In genomic region chr2:16900405-16901025, GRCh38 we compare ENCODE assay signal across 8 cellular contexts.
A peak's percentile ranks its signal among the peaks of the same experiment; 100 is the strongest.
DNase-seq lines count a peak whose midpoint lies in the region; ATAC-seq and TF ChIP-seq lines count a peak whose summit lies in the region.

No MANE protein-coding gene starts in this region.

- no peak overlapping the region for H3K4me2 ChIP-seq in OCI-LY1 (ENCODE audit: low read length)

- H3K36me3 Mint-ChIP-seq in glutamatergic neuron (ENCODE audit: unreplicated experiment) = peaks cover 7% of the 10 kb centered on the region
- no peaks in the 10 kb centered on the region for H3K36me3 Mint-ChIP-seq in effector memory CD8-positive, alpha-beta T cell (ENCODE audit: insufficient read depth)

- no peak overlapping the region for H2AFZ ChIP-seq in OCI-LY1 (ENCODE audit: low read length)

- peak; percentile 7 for TF ChIP-seq CTCF in AG09319 (IDR thresholded peaks at IDR 0.05; ENCODE audit: low read depth, low read length)
- TF ChIP-seq CTCF in OCI-LY1 (IDR thresholded peaks at IDR 0.05; ENCODE audit: low read length) = peak; percentile 97
- peak; percentile 57 for TF ChIP-seq CTCF in glutamatergic neuron (IDR thresholded peaks at IDR 0.05; ENCODE audit: partially characterized antibody, unreplicated experiment)

- H3F3A ChIP-seq in OCI-LY1 (ENCODE audit: insufficient read depth, low read length) = no peaks in the 10 kb centered on the region

- no peaks in the 10 kb centered on the region for H4K20me1 ChIP-seq in OCI-LY1 (ENCODE audit: insufficient read depth, low read length)

- no peaks in the 10 kb centered on the region for H3K4me1 ChIP-seq in OCI-LY1 (ENCODE audit: insufficient read depth, low read length, severe bottlenecking)

- no peaks in the 10 kb centered on the region for H3K9me2 ChIP-seq in OCI-LY1 (ENCODE audit: low read depth, low read length)

- H3K27ac Mint-ChIP-seq in glutamatergic neuron (ENCODE audit: unreplicated experiment) = no peak overlapping the region
- H3K27ac Mint-ChIP-seq in effector memory CD8-positive, alpha-beta T cell = no peak overlapping the region

- no peak overlapping the region for H3K9ac ChIP-seq in OCI-LY1 (ENCODE audit: low read length)

- no peaks in the 10 kb centered on the region for H3K27me3 ChIP-seq in OCI-LY1 (ENCODE audit: insufficient read depth, low read length)

- H3K4me3 Mint-ChIP-seq in glutamatergic neuron (ENCODE audit: unreplicated experiment) = no peak overlapping the region
- H3K4me3 Mint-ChIP-seq in effector memory CD8-positive, alpha-beta T cell = no peak overlapping the region

- no peak overlapping the region for H3K27ac ChIP-seq in OCI-LY1 (ENCODE audit: low read depth, low read length, poor library complexity, severe bottlenecking)

- H3K79me2 ChIP-seq in OCI-LY1 (ENCODE audit: insufficient read depth, low read length) = no peaks in the 10 kb centered on the region

- ATAC-seq in GM18867 (IDR thresholded peaks at IDR 0.05; ENCODE audit: unreplicated experiment) (peak; percentile 92), HG03060 (IDR thresholded peaks at IDR 0.05; ENCODE audit: low read depth, unreplicated experiment) (peak; percentile 55)
- ATAC-seq in effector memory CD8-positive, alpha-beta T cell (replicated peaks) = no peak

- H3K27me3 Mint-ChIP-seq in glutamatergic neuron (ENCODE audit: unreplicated experiment) = no peaks in the 10 kb centered on the region
- H3K27me3 Mint-ChIP-seq in effector memory CD8-positive, alpha-beta T cell = no peaks in the 10 kb centered on the region

- DNase-seq in AG09319 (ENCODE audit: extremely low read depth, low read depth) (no peak), glutamatergic neuron (peak; percentile 30), HuH-7.5 (ENCODE audit: low spot score) (no peak), foreskin melanocyte (no peak)
- no peak for DNase-seq in effector memory CD8-positive, alpha-beta T cell

- H3K4me1 Mint-ChIP-seq in glutamatergic neuron (ENCODE audit: low read depth, unreplicated experiment) = no peaks in the 10 kb centered on the region
- H3K4me1 Mint-ChIP-seq in effector memory CD8-positive, alpha-beta T cell (ENCODE audit: low read depth in 2 of 2) = no peaks in the 10 kb centered on the region

- H3K9me3 Mint-ChIP-seq in glutamatergic neuron (ENCODE audit: unreplicated experiment) = no peaks in the 10 kb centered on the region
- H3K9me3 Mint-ChIP-seq in effector memory CD8-positive, alpha-beta T cell = peaks cover 0 to 2% of the 10 kb centered on the region in 2 donors

- H3K9me3 ChIP-seq in OCI-LY1 (ENCODE audit: low read length) = no peaks in the 10 kb centered on the region

- H3K4me3 ChIP-seq in OCI-LY1 (ENCODE audit: low read depth, low read length, poor library complexity, severe bottlenecking) = no peak overlapping the region

- H3K36me3 ChIP-seq in OCI-LY1 (ENCODE audit: insufficient read depth, low read length) = no peaks in the 10 kb centered on the region

Comparison
In these comparisons a context has a peak if more than half of its experiments do, and no peak if none do; other contexts are left out.
1. CTCF ChIP-seq: peak in every context shown above with its lines; median percentile 97 in OCI-LY1; 57 in glutamatergic neuron; 7 in AG09319.